ENCODE assay signal across 14 cellular contexts in the genomic region with DNA sequence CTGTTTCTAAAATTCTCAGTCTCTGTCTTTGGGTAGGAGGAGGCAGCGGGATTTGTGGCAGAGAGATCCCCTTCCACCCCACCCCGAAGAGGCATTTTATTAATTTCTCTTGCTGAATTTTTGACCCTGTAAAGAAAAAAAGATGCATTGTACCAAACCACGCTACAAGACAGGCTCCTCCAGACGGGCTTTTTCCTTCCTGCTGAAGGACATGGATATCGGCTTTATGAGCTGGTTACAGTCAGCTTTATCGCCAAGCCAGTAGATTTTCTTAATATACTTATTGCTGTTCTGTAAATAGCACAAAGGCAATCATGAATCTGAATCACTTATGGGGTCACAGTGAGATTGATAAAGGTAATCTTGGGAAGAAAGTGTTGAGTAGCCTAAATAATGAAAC. TPM values are rescaled to one million over a fixed set of nuclear protein-coding genes. Genes with fewer than 3 reads are reported as not detected.
DNase-seq lines count a peak whose midpoint lies in the region; TF ChIP-seq lines count a peak whose summit lies in the region.
"Had no signal": no experiment of that assay in that cellular context is flagged by ENCODE, and none has a peak within 500 bp of the region (broad histone marks: within the 10 kb centered on the region; RNA-seq: fewer than 3 reads in every experiment).

No MANE protein-coding gene starts in this region.

- H3K27me3 ChIP-seq in MG63 (no peaks in the 10 kb centered on the region), dorsolateral prefrontal cortex (no peaks in the 10 kb centered on the region), HAP-1 (ENCODE audit: low read depth) (no peaks in the 10 kb centered on the region)
- H3K27me3 ChIP-seq: BLaER1 had no signal

- DNase-seq in MG63 (no peak), dorsolateral prefrontal cortex (no peak), mesothelial cell of epicardium (ENCODE audit: low spot score in 2 of 2, unreplicated experiment in 2 of 2) (no peak), GDM1 (lab: John Stamatoyannopoulos, UW) (no peak), OCI-M2 (lab: John Stamatoyannopoulos, UW; ENCODE audit: unreplicated experiment) (no peak), HAP-1 (ENCODE audit: low spot score in 2 of 2) (no peak), NCI-H526 (lab: John Stamatoyannopoulos, UW) (no peak)
- DNase-seq: activated naive CD8-positive, alpha-beta T cell treated with anti-CD3 and anti-CD28 coated beads, Interleukin-2, amount 50 U/mL, for 24 hours; activated T-cell treated with anti-CD3 and anti-CD28 coated beads, Interleukin-2, amount 50 U/mL, for 1 hour; DMS79; left colon; NCI-H1092 had no signal

- peak overlapping the region; percentile 91 for H3K27ac Mint-ChIP-seq in mesothelial cell of epicardium
- H3K27ac Mint-ChIP-seq: activated naive CD8-positive, alpha-beta T cell treated with anti-CD3 and anti-CD28 coated beads, Interleukin-2, amount 50 U/mL, for 24 hours had no signal

- H3K4me1 Mint-ChIP-seq in mesothelial cell of epicardium = peaks cover 73% of the 10 kb centered on the region

- in situ Hi-C loops in HAP-1 (cut with MboI; ENCODE audit: low sequenced_read_pairs) = no loop called here

- H3K27me3 Mint-ChIP-seq in mesothelial cell of epicardium (ENCODE audit: low read depth) = no peaks in the 10 kb centered on the region
- H3K27me3 Mint-ChIP-seq: activated naive CD8-positive, alpha-beta T cell treated with anti-CD3 and anti-CD28 coated beads, Interleukin-2, amount 50 U/mL, for 24 hours had no signal

- peaks cover 37% of the 10 kb centered on the region for H3K4me1 ChIP-seq in HAP-1

- no peaks in the 10 kb centered on the region for H3K36me3 Mint-ChIP-seq in mesothelial cell of epicardium

- H3K9me3 ChIP-seq in MG63 (no peaks in the 10 kb centered on the region), HAP-1 (no peaks in the 10 kb centered on the region)
- H3K9me3 ChIP-seq: BLaER1 had no signal

- H3K27ac ChIP-seq in dorsolateral prefrontal cortex = peak overlapping the region; percentile 13 to 99 (median 94)
- peak overlapping the region; percentile 99 for H3K27ac ChIP-seq in temporal lobe (ENCODE audit: low read depth, low read length)
- H3K27ac ChIP-seq: BLaER1 had no signal

- H3K4me3 ChIP-seq in MG63 (peak overlapping the region; percentile 30), dorsolateral prefrontal cortex (peak overlapping the region in 45 of 59 donors; percentile 1 to 53 (median 25)), HAP-1 (no peak overlapping the region)
- H3K4me3 ChIP-seq: BLaER1 had no signal

- no peak for TF ChIP-seq CTCF in dorsolateral prefrontal cortex (IDR thresholded peaks at IDR 0.05 in 54 of 56, conservative IDR thresholded peaks at IDR 0.05 in 2 of 56; ENCODE audit: low read depth in 1 of 56, partially characterized antibody in 56 of 56)
- TF ChIP-seq CTCF in mesothelial cell of epicardium (IDR thresholded peaks at IDR 0.05; ENCODE audit: unreplicated experiment) = no peak

- H3K9me3 Mint-ChIP-seq in mesothelial cell of epicardium = no peaks in the 10 kb centered on the region
- H3K9me3 Mint-ChIP-seq: activated naive CD8-positive, alpha-beta T cell treated with anti-CD3 and anti-CD28 coated beads, Interleukin-2, amount 50 U/mL, for 24 hours had no signal

- peak overlapping the region; percentile 37 for H3K4me3 Mint-ChIP-seq in mesothelial cell of epicardium
- H3K4me3 Mint-ChIP-seq: activated naive CD8-positive, alpha-beta T cell treated with anti-CD3 and anti-CD28 coated beads, Interleukin-2, amount 50 U/mL, for 24 hours had no signal

- intact Hi-C loops in dorsolateral prefrontal cortex (cut with DNase I) = no loop called here

- H3K36me3 ChIP-seq in MG63 (peaks cover 15% of the 10 kb centered on the region), HAP-1 (replicated peaks) (no peaks in the 10 kb centered on the region)

RNA-seq across cellular contexts. Expression of a gene that starts 24.5 kb away (rescaled TPM):
- total RNA-seq in MG63 (2014; rRNA removed; shearing (Covaris generic); ENCODE audit: low replicate concordance) = 28.6 and 37.7 TPM in 2 replicates
- total RNA-seq in dorsolateral prefrontal cortex (100 to 1,000 TPM in 119 of 120 experiments, 10 to 100 TPM in 1; 96.2 to 275 (median 181) TPM), mesothelial cell of epicardium (71.8 to 78.9 TPM (median 76.9 TPM) in 3 replicates), temporal lobe (19.2 TPM)
